13 cellular contexts compared by ENCODE assay signal in genomic region chr6:7587631-7588100, GRCh38. TPM values are rescaled to one million over a fixed set of nuclear protein-coding genes. Genes with fewer than 3 reads are reported as not detected.
A peak's percentile ranks its signal among the peaks of the same experiment; 100 is the strongest.
DNase-seq lines count a peak whose midpoint lies in the region; ATAC-seq and TF ChIP-seq lines count a peak whose summit lies in the region.
"Had no signal": no experiment of that assay in that cellular context is flagged by ENCODE, and none has a peak within 500 bp of the region (broad histone marks: within the 10 kb centered on the region; RNA-seq: fewer than 3 reads in every experiment).

No MANE protein-coding gene starts in this region.

- H3K4me3 ChIP-seq in fibroblast of villous mesenchyme (ENCODE audit: low read depth, low read length) (no peak overlapping the region), smooth muscle cell (no peak overlapping the region), ascending aorta (no peak overlapping the region)
- H3K4me3 ChIP-seq: gastrocnemius medialis, sigmoid colon had no signal

- H4K20me1 ChIP-seq in smooth muscle cell (ENCODE audit: low read depth), result peaks cover 33% of the 10 kb centered on the region

- H3K9me3 ChIP-seq in smooth muscle cell (replicated peaks; ENCODE audit: low read depth), result no peaks in the 10 kb centered on the region
- H3K9me3 ChIP-seq in ascending aorta, result no peaks in the 10 kb centered on the region
- H3K9me3 ChIP-seq: gastrocnemius medialis, sigmoid colon had no signal

- no peaks in the 10 kb centered on the region for H3K36me3 Mint-ChIP-seq in activated naive CD4-positive, alpha-beta T cell treated with anti-CD3 and anti-CD28 coated beads, Interleukin-2, amount 50 U/mL, for 24 hours
- H3K36me3 Mint-ChIP-seq in activated naive CD4-positive, alpha-beta T cell treated with anti-CD3 and anti-CD28 coated beads, Interleukin-2, amount 50 U/mL, for 72 hours, result peaks cover 13 to 15% of the 10 kb centered on the region in 2 donors
- peaks cover 26% of the 10 kb centered on the region for H3K36me3 Mint-ChIP-seq in WTC11

- TF ChIP-seq CTCF in WTC11 (IDR thresholded peaks at IDR 0.05) (no peak), fibroblast of villous mesenchyme (IDR thresholded peaks at IDR 0.05; ENCODE audit: insufficient read depth, low read depth, low read length) (no peak), smooth muscle cell (IDR thresholded peaks at IDR 0.05; ENCODE audit: borderline replicate concordance, insufficient read depth, poor library complexity, severe bottlenecking) (no peak), ascending aorta (IDR thresholded peaks at IDR 0.05) (no peak)

- H3K27me3 ChIP-seq in smooth muscle cell (ENCODE audit: low read depth), result no peaks in the 10 kb centered on the region
- H3K27me3 ChIP-seq in ascending aorta, result no peaks in the 10 kb centered on the region
- H3K27me3 ChIP-seq: gastrocnemius medialis, sigmoid colon had no signal

- peak overlapping the region; percentile 37 for H3K27ac Mint-ChIP-seq in activated naive CD4-positive, alpha-beta T cell treated with anti-CD3 and anti-CD28 coated beads, Interleukin-2, amount 50 U/mL, for 24 hours
- H3K27ac Mint-ChIP-seq in activated naive CD4-positive, alpha-beta T cell treated with anti-CD3 and anti-CD28 coated beads, Interleukin-2, amount 50 U/mL, for 72 hours, result no peak overlapping the region
- H3K27ac Mint-ChIP-seq in WTC11, result 0 out of 2 replicates have a peak overlapping the region, but pooled peaks have one; percentile 68

- H3K27ac ChIP-seq in smooth muscle cell (ENCODE audit: low read depth) (peak overlapping the region; percentile 71), ascending aorta (no peak overlapping the region)
- H3K27ac ChIP-seq: gastrocnemius medialis, sigmoid colon had no signal

- H3K9ac ChIP-seq in smooth muscle cell (ENCODE audit: low read depth), result no peak overlapping the region

- intact Hi-C loops in ascending aorta (cut with DNase I), result loop anchor here (5.0 kb wide), 1 partner anchor 850 kb away; the partner anchor contains the start of gene SLC35B3

- H2AFZ ChIP-seq in smooth muscle cell (ENCODE audit: low read depth), result no peak overlapping the region

- peaks cover 14% of the 10 kb centered on the region for H3F3A ChIP-seq in smooth muscle cell (ENCODE audit: low read depth)

- peaks cover 45% of the 10 kb centered on the region for H3K4me1 Mint-ChIP-seq in activated naive CD4-positive, alpha-beta T cell treated with anti-CD3 and anti-CD28 coated beads, Interleukin-2, amount 50 U/mL, for 24 hours
- peaks cover 25% of the 10 kb centered on the region for H3K4me1 Mint-ChIP-seq in WTC11

- H3K4me1 ChIP-seq in smooth muscle cell (ENCODE audit: low read depth) (peaks cover 17% of the 10 kb centered on the region), ascending aorta (peaks cover 0 to 13% of the 10 kb centered on the region in 2 donors)

- CTCF ChIA-PET in WTC11 (lab: Charles Lee), result interaction anchor here (0.6 kb wide), 1 partner anchor 279 kb away, joined by 3 read pairs; no protein-coding TSS in a partner anchor

- 24% methylated on average over 3 of the region's 3 CpGs for WGBS in smooth muscle cell (ENCODE audit: low lambda C conversion rate)

- H3K36me3 ChIP-seq in smooth muscle cell (ENCODE audit: low read depth) (peaks cover 17% of the 10 kb centered on the region), ascending aorta (no peaks in the 10 kb centered on the region)
- H3K36me3 ChIP-seq: gastrocnemius medialis, sigmoid colon had no signal

- no peak overlapping the region for H3K4me2 ChIP-seq in smooth muscle cell

- H3K27me3 Mint-ChIP-seq in activated naive CD4-positive, alpha-beta T cell treated with anti-CD3 and anti-CD28 coated beads, Interleukin-2, amount 50 U/mL, for 24 hours, result no peaks in the 10 kb centered on the region
- no peaks in the 10 kb centered on the region for H3K27me3 Mint-ChIP-seq in WTC11 (ENCODE audit: low read depth)

- POLR2A ChIA-PET in WTC11 (lab: Charles Lee), result no interaction called here

- no peak overlapping the region for H3K4me3 Mint-ChIP-seq in activated naive CD4-positive, alpha-beta T cell treated with anti-CD3 and anti-CD28 coated beads, Interleukin-2, amount 50 U/mL, for 24 hours
- H3K4me3 Mint-ChIP-seq in WTC11, result no peak overlapping the region

- DNase-seq in activated naive CD4-positive, alpha-beta T cell treated with anti-CD3 and anti-CD28 coated beads, Interleukin-2, amount 50 U/mL, for 72 hours (ENCODE audit: low spot score in 2 of 2), result no peak
- no peak for DNase-seq in WTC11 (ENCODE audit: low spot score)
- peak; percentile 20 for DNase-seq in fibroblast of villous mesenchyme (ENCODE audit: low read depth)
- DNase-seq in smooth muscle cell (lab: John Stamatoyannopoulos, UW; ENCODE audit: unreplicated experiment), result no peak
- no peak for DNase-seq in ascending aorta (ENCODE audit: low spot score in 2 of 2)
- DNase-seq: gastrocnemius medialis, GDM1, H7, NCI-H1417 treated with DMSO at 0.1 percent for 48 hours, sigmoid colon had no signal

- H3K9me3 Mint-ChIP-seq in activated naive CD4-positive, alpha-beta T cell treated with anti-CD3 and anti-CD28 coated beads, Interleukin-2, amount 50 U/mL, for 24 hours, result no peaks in the 10 kb centered on the region
- H3K9me3 Mint-ChIP-seq in activated naive CD4-positive, alpha-beta T cell treated with anti-CD3 and anti-CD28 coated beads, Interleukin-2, amount 50 U/mL, for 72 hours, result no peaks in the 10 kb centered on the region
- no peaks in the 10 kb centered on the region for H3K9me3 Mint-ChIP-seq in WTC11

- peaks cover 27% of the 10 kb centered on the region for H3K79me2 ChIP-seq in smooth muscle cell (ENCODE audit: low read depth)

- ATAC-seq in activated naive CD4-positive, alpha-beta T cell treated with anti-CD3 and anti-CD28 coated beads, Interleukin-2, amount 50 U/mL, for 72 hours, result no peak
- ATAC-seq in WTC11, result no peak
- ATAC-seq in HG02852 (IDR thresholded peaks at IDR 0.05; ENCODE audit: unreplicated experiment), result no peak
- ATAC-seq in HG03139 (IDR thresholded peaks at IDR 0.05; ENCODE audit: unreplicated experiment), result no peak
- ATAC-seq: gastrocnemius medialis had no signal

TF ChIP-seq in WTC11, 78 proteins besides CTCF, POLR2A, EP300 and RAD21:
- TF ChIP-seq JAZF1 (CRISPR knock-in tag; IDR thresholded peaks at IDR 0.05), result 0 out of 2 replicates have a peak, but pooled peaks have one; percentile 37
- TF ChIP-seq SOX15 (CRISPR knock-in tag; IDR thresholded peaks at IDR 0.05), result no peak
- no peak for TF ChIP-seq SMAD3 (CRISPR knock-in tag; IDR thresholded peaks at IDR 0.05; ENCODE audit: borderline replicate concordance)

RNA-seq across cellular contexts. Expression of gene SNRNP48, which starts 2.3 kb away (rescaled TPM):
- 10 to 100 TPM; 20.3 to 31.1 TPM for total RNA-seq in activated naive CD4-positive, alpha-beta T cell treated with anti-CD3 and anti-CD28 coated beads, Interleukin-2, amount 50 U/mL, for 72 hours
- total RNA-seq in WTC11 (2021), result 17.6 to 24.0 TPM (median 21.4 TPM) in 3 replicates
- total RNA-seq in fibroblast of villous mesenchyme, result 11.0 and 16.4 TPM in 2 replicates
- total RNA-seq in smooth muscle cell, result 11.0 and 16.6 TPM in 2 replicates
- polyA plus RNA-seq in smooth muscle cell, result 3.2 and 6.5 TPM in 2 replicates
- 1.3 TPM for total RNA-seq in ascending aorta

RNA-seq across cellular contexts. Expression of gene DSP, which starts 46.2 kb away (rescaled TPM):
- under 1 TPM in 1 of 2 donors, not detected in 1; 0.14 TPM for total RNA-seq in activated naive CD4-positive, alpha-beta T cell treated with anti-CD3 and anti-CD28 coated beads, Interleukin-2, amount 50 U/mL, for 72 hours
- total RNA-seq in WTC11 (2021) (74.5 to 77.0 TPM (median 76.1 TPM) in 3 replicates), fibroblast of villous mesenchyme (28.1 and 33.2 TPM in 2 replicates), smooth muscle cell (309 and 347 TPM in 2 replicates), ascending aorta (7.2 TPM)
- polyA plus RNA-seq in smooth muscle cell, result 64.1 and 170 TPM in 2 replicates

Comparison
In these comparisons a context has a peak if more than half of its experiments do, and no peak if none do; other contexts are left out.
1. H3K27ac Mint-ChIP-seq: peak in activated naive CD4-positive, alpha-beta T cell treated with anti-CD3 and anti-CD28 coated beads, Interleukin-2, amount 50 U/mL, for 24 hours (single experiment) and WTC11 (single experiment); none in activated naive CD4-positive, alpha-beta T cell treated with anti-CD3 and anti-CD28 coated beads, Interleukin-2, amount 50 U/mL, for 72 hours (0 of 2).